In genomic region chr10:35336921-35337741, GRCh38 we compare ENCODE assay signal across 8 cellular contexts. TPM values are rescaled to one million over a fixed set of nuclear protein-coding genes. Genes with fewer than 3 reads are reported as not detected.
DNase-seq lines count a peak whose midpoint lies in the region; ATAC-seq and TF ChIP-seq lines count a peak whose summit lies in the region.

No MANE protein-coding gene starts in this region.

- peak overlapping the region; percentile 68 for H3K27ac ChIP-seq in WERI-Rb-1
- peak overlapping the region; percentile 31 for H3K27ac ChIP-seq in colonic mucosa

- H3K9ac ChIP-seq in colonic mucosa (ENCODE audit: low read depth in 2 of 2, low read length in 2 of 2) = peak overlapping the region; percentile 51 to 85

- intact Hi-C loops in colonic mucosa (cut with DNase I) = no loop called here
- intact Hi-C loops in lower leg skin (cut with DNase I; ENCODE audit: low total_unique reads) = no loop called here

- DNase-seq in A172 (ENCODE audit: low spot score) = peak; percentile 18
- DNase-seq in WERI-Rb-1 = peak; percentile 8
- peak; percentile 45 for DNase-seq in colonic mucosa
- peak in 1 of 2 donors; percentile 88 for DNase-seq in lower leg skin (ENCODE audit: low spot score in 2 of 2)
- DNase-seq in stimulated activated naive CD8-positive, alpha-beta T cell treated with anti-CD3 and anti-CD28 coated beads, Interleukin-15, Interleukin-2, amounts not matched to agents 100 U/mL and 50 U/mL, for 24 hours = peak; percentile 53
- DNase-seq in COR-L47 (lab: John Stamatoyannopoulos, UW) = no peak

- H3K36me3 ChIP-seq in WERI-Rb-1 (peaks cover 4% of the 10 kb centered on the region; the same call in 1 of the 2 replicates), colonic mucosa (no peaks in the 10 kb centered on the region)

- no peak for TF ChIP-seq POLR2A in lower leg skin (IDR thresholded peaks at IDR 0.05)

- no peaks in the 10 kb centered on the region for H3K27me3 ChIP-seq in WERI-Rb-1 (ENCODE audit: insufficient read depth, low read depth, severe bottlenecking)
- no peaks in the 10 kb centered on the region for H3K27me3 ChIP-seq in colonic mucosa

- H3K4me3 ChIP-seq in WERI-Rb-1 (ENCODE audit: low read depth, low read length) = peak overlapping the region; percentile 80
- peak overlapping the region; percentile 72 for H3K4me3 ChIP-seq in colonic mucosa
- H3K4me3 ChIP-seq in lower leg skin (ENCODE audit: low read depth, poor library complexity, severe bottlenecking) = peak overlapping the region; percentile 57

- TF ChIP-seq CTCF in WERI-Rb-1 (IDR thresholded peaks at IDR 0.05; ENCODE audit: low read depth, low read length) (no peak), colonic mucosa (IDR thresholded peaks at IDR 0.05) (no peak), lower leg skin (IDR thresholded peaks at IDR 0.05) (no peak)

- H3K4me1 ChIP-seq in colonic mucosa = peaks cover 10% of the 10 kb centered on the region

- H3K9me3 ChIP-seq in WERI-Rb-1 (ENCODE audit: severe bottlenecking) = no peaks in the 10 kb centered on the region
- no peaks in the 10 kb centered on the region for H3K9me3 ChIP-seq in colonic mucosa

- peak; percentile 14 for ATAC-seq in GM18909 (IDR thresholded peaks at IDR 0.05; ENCODE audit: poor library complexity, unreplicated experiment)
- peak; percentile 6 for ATAC-seq in HG03520 (IDR thresholded peaks at IDR 0.05; ENCODE audit: unreplicated experiment)
- no peak for ATAC-seq in stimulated activated naive CD8-positive, alpha-beta T cell treated with anti-CD3 and anti-CD28 coated beads, Interleukin-15, Interleukin-2, amounts not matched to agents 100 U/mL and 50 U/mL, for 24 hours

- 0 to 2% methylated on average over 28 to 47 of the region's 86 CpGs for WGBS in lower leg skin, 2 donors

RNA-seq across cellular contexts. Expression of gene CCNY, which starts 0.8 kb away (rescaled TPM):
- total RNA-seq in A172 (2014; rRNA removed; shearing (Covaris generic)) = 44.4 and 49.9 TPM in 2 replicates
- total RNA-seq in colonic mucosa (10 to 100 TPM; 43.5 to 68.6 TPM), lower leg skin (10 to 100 TPM; 23.3 to 72.3 (median 26.7) TPM)
